Comparison of ENCODE assay signal across 12 cellular contexts in the genomic region with DNA sequence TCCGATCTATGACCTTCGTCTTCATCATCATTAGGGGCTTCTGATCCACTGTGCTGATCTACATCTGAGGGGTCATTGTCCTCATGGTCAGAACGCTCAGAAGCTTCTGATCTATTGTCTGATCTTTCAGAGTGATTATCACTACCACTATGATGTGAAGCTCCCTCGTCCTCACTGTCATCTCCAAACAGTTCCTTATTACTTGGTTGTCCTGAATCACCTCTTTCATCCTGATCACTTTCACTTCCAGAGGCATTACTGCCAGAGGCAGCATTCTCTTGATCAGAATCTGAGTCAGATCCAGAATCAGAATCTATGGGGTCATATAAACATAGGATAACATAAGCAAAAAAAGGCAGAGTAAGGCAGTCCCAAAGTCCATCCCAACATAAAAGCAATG. TPM values are rescaled to one million over a fixed set of nuclear protein-coding genes. Genes with fewer than 3 reads are reported as not detected.
DNase-seq lines count a peak whose midpoint lies in the region; ATAC-seq and TF ChIP-seq lines count a peak whose summit lies in the region.
"Had no signal": no experiment of that assay in that cellular context is flagged by ENCODE, and none has a peak within 500 bp of the region (broad histone marks: within the 10 kb centered on the region; RNA-seq: fewer than 3 reads in every experiment).

No MANE protein-coding gene starts in this region.

- peaks cover 28% of the 10 kb centered on the region for H3K4me1 Mint-ChIP-seq in T-helper 2 cell treated with Interferon-gamma antibody and Interleukin-4, amounts not matched to agents 5 μg/mL and 100 μg/mL, for 36 hours (ENCODE audit: low read depth)
- H3K4me1 Mint-ChIP-seq in activated naive CD4-positive, alpha-beta T cell treated with anti-CD3 and anti-CD28 coated beads, Interleukin-2, amount 50 U/mL, for 24 hours, result peaks cover 32% of the 10 kb centered on the region
- H3K4me1 Mint-ChIP-seq in activated T-helper 17 cell treated with anti-CD3 and anti-CD28 coated beads, Interleukin-2, amount 50 U/mL, for 72 hours, result peaks cover 23% of the 10 kb centered on the region
- H3K4me1 Mint-ChIP-seq in neural crest cell, result peaks cover 14% of the 10 kb centered on the region
- H3K4me1 Mint-ChIP-seq in CD14-positive monocyte, result peaks cover 17% of the 10 kb centered on the region

- H3K4me1 ChIP-seq in HAP-1, result peaks cover 7% of the 10 kb centered on the region; the same call in 1 of the 2 replicates

- TF ChIP-seq CTCF in neural crest cell (conservative IDR thresholded peaks at IDR 0.05) (no peak), CD14-positive monocyte (IDR thresholded peaks at IDR 0.05) (no peak)

- DNase-seq in T-helper 2 cell treated with Interferon-gamma antibody and Interleukin-4, amounts not matched to agents 5 μg/mL and 100 μg/mL, for 36 hours (ENCODE audit: low spot score), result no peak
- DNase-seq in T-helper 2 cell (no peak), neural crest cell (ENCODE audit: low read depth, low spot score) (no peak), HAP-1 (ENCODE audit: low spot score in 2 of 2) (no peak), CD14-positive monocyte (ENCODE audit: low spot score) (no peak)
- DNase-seq in activated naive CD4-positive, alpha-beta T cell (lab: John Stamatoyannopoulos, UW), result no peak
- DNase-seq: Caco-2; CD8-positive, alpha-beta memory T cell; DND-41; GF-D8 had no signal

- in situ Hi-C loops in HAP-1 (cut with MboI; ENCODE audit: low sequenced_read_pairs), result no loop called here

- peaks cover 15% of the 10 kb centered on the region for H3K36me3 ChIP-seq in HAP-1 (replicated peaks)

- H3K4me3 Mint-ChIP-seq in T-helper 2 cell treated with Interferon-gamma antibody and Interleukin-4, amounts not matched to agents 5 μg/mL and 100 μg/mL, for 36 hours, result no peak overlapping the region
- H3K4me3 Mint-ChIP-seq in activated naive CD4-positive, alpha-beta T cell treated with anti-CD3 and anti-CD28 coated beads, Interleukin-2, amount 50 U/mL, for 24 hours, result peak overlapping the region; percentile 24
- no peak overlapping the region for H3K4me3 Mint-ChIP-seq in activated T-helper 17 cell treated with anti-CD3 and anti-CD28 coated beads, Interleukin-2, amount 50 U/mL, for 72 hours
- H3K4me3 Mint-ChIP-seq in neural crest cell (peak overlapping the region; percentile 9), CD14-positive monocyte (no peak overlapping the region)

- peak overlapping the region; percentile 50 for H3K27ac Mint-ChIP-seq in T-helper 2 cell treated with Interferon-gamma antibody and Interleukin-4, amounts not matched to agents 5 μg/mL and 100 μg/mL, for 36 hours
- H3K27ac Mint-ChIP-seq in activated naive CD4-positive, alpha-beta T cell treated with anti-CD3 and anti-CD28 coated beads, Interleukin-2, amount 50 U/mL, for 24 hours, result no peak overlapping the region
- H3K27ac Mint-ChIP-seq in activated T-helper 17 cell treated with anti-CD3 and anti-CD28 coated beads, Interleukin-2, amount 50 U/mL, for 72 hours, result peak overlapping the region; percentile 11
- no peak overlapping the region for H3K27ac Mint-ChIP-seq in neural crest cell (ENCODE audit: unreplicated experiment)
- H3K27ac Mint-ChIP-seq in CD14-positive monocyte, result peak overlapping the region in 1 of 7 donors; percentile 4

- no peaks in the 10 kb centered on the region; the same call in 1 of the 2 replicates for H3K9me3 ChIP-seq in HAP-1
- H3K9me3 ChIP-seq: Caco-2 had no signal

- peaks cover 59% of the 10 kb centered on the region for H3K36me3 Mint-ChIP-seq in T-helper 2 cell treated with Interferon-gamma antibody and Interleukin-4, amounts not matched to agents 5 μg/mL and 100 μg/mL, for 36 hours (ENCODE audit: low read depth)
- peaks cover 17% of the 10 kb centered on the region for H3K36me3 Mint-ChIP-seq in activated naive CD4-positive, alpha-beta T cell treated with anti-CD3 and anti-CD28 coated beads, Interleukin-2, amount 50 U/mL, for 24 hours
- peaks cover 68% of the 10 kb centered on the region for H3K36me3 Mint-ChIP-seq in activated T-helper 17 cell treated with anti-CD3 and anti-CD28 coated beads, Interleukin-2, amount 50 U/mL, for 72 hours (ENCODE audit: low read depth)
- H3K36me3 Mint-ChIP-seq in neural crest cell (ENCODE audit: low read depth) (peaks cover 36% of the 10 kb centered on the region), CD14-positive monocyte (peaks cover 38 to 63% of the 10 kb centered on the region in 2 donors)

- H3K27me3 Mint-ChIP-seq in T-helper 2 cell treated with Interferon-gamma antibody and Interleukin-4, amounts not matched to agents 5 μg/mL and 100 μg/mL, for 36 hours (ENCODE audit: low read depth), result no peaks in the 10 kb centered on the region
- no peaks in the 10 kb centered on the region for H3K27me3 Mint-ChIP-seq in activated naive CD4-positive, alpha-beta T cell treated with anti-CD3 and anti-CD28 coated beads, Interleukin-2, amount 50 U/mL, for 24 hours
- no peaks in the 10 kb centered on the region for H3K27me3 Mint-ChIP-seq in activated T-helper 17 cell treated with anti-CD3 and anti-CD28 coated beads, Interleukin-2, amount 50 U/mL, for 72 hours
- no peaks in the 10 kb centered on the region for H3K27me3 Mint-ChIP-seq in neural crest cell (ENCODE audit: low read depth)
- H3K27me3 Mint-ChIP-seq in CD14-positive monocyte (ENCODE audit: low read depth in 3 of 3), result no peaks in the 10 kb centered on the region
- H3K27me3 Mint-ChIP-seq: CD8-positive, alpha-beta memory T cell had no signal

- H3K4me3 ChIP-seq in HAP-1, result no peak overlapping the region

- peak; percentile 70 for ATAC-seq in activated T-helper 17 cell treated with anti-CD3 and anti-CD28 coated beads, Interleukin-2, amount 50 U/mL, for 72 hours (replicated peaks)

- no peaks in the 10 kb centered on the region for H3K27me3 ChIP-seq in HAP-1 (ENCODE audit: low read depth)

- intact Hi-C loops in CD14-positive monocyte (cut with micrococcal nuclease), result no loop called here

- H3K9me3 Mint-ChIP-seq in T-helper 2 cell treated with Interferon-gamma antibody and Interleukin-4, amounts not matched to agents 5 μg/mL and 100 μg/mL, for 36 hours, result peaks cover 14% of the 10 kb centered on the region
- no peaks in the 10 kb centered on the region for H3K9me3 Mint-ChIP-seq in activated naive CD4-positive, alpha-beta T cell treated with anti-CD3 and anti-CD28 coated beads, Interleukin-2, amount 50 U/mL, for 24 hours
- peaks cover 4% of the 10 kb centered on the region for H3K9me3 Mint-ChIP-seq in activated T-helper 17 cell treated with anti-CD3 and anti-CD28 coated beads, Interleukin-2, amount 50 U/mL, for 72 hours
- H3K9me3 Mint-ChIP-seq in neural crest cell, result peaks cover 4% of the 10 kb centered on the region
- H3K9me3 Mint-ChIP-seq in CD14-positive monocyte, result peaks cover 10 to 23% (median 15%) of the 10 kb centered on the region in 7 donors

RNA-seq across cellular contexts. Expression of gene LEO1, which starts 5.4 kb away (rescaled TPM):
- total RNA-seq in activated T-helper 17 cell treated with anti-CD3 and anti-CD28 coated beads, Interleukin-2, amount 50 U/mL, for 72 hours, result 10 to 100 TPM; 22.7 to 31.7 TPM
- 32.7 and 34.1 TPM in 2 replicates for total RNA-seq in neural crest cell
- 1 to 10 TPM; 4.7 to 9.3 TPM for polyA plus RNA-seq in CD14-positive monocyte

RNA-seq across cellular contexts. Expression of gene MAPK6, which starts 52.8 kb away (rescaled TPM):
- total RNA-seq in activated T-helper 17 cell treated with anti-CD3 and anti-CD28 coated beads, Interleukin-2, amount 50 U/mL, for 72 hours, result 10 to 100 TPM; 36.5 to 62.3 TPM
- total RNA-seq in neural crest cell, result 77.8 and 82.1 TPM in 2 replicates
- 10 to 100 TPM in 1 of 2 donors, 1 to 10 TPM in 1; 8.6 to 10.2 TPM for polyA plus RNA-seq in CD14-positive monocyte

Comparison
In these comparisons a context has a peak if more than half of its experiments do, and no peak if none do; other contexts are left out.
1. H3K27ac Mint-ChIP-seq: peak in T-helper 2 cell treated with Interferon-gamma antibody and Interleukin-4, amounts not matched to agents 5 μg/mL and 100 μg/mL, for 36 hours (single experiment) and activated T-helper 17 cell treated with anti-CD3 and anti-CD28 coated beads, Interleukin-2, amount 50 U/mL, for 72 hours (single experiment); none in activated naive CD4-positive, alpha-beta T cell treated with anti-CD3 and anti-CD28 coated beads, Interleukin-2, amount 50 U/mL, for 24 hours (single experiment) and neural crest cell (single experiment).
2. H3K4me3 Mint-ChIP-seq: peak in activated naive CD4-positive, alpha-beta T cell treated with anti-CD3 and anti-CD28 coated beads, Interleukin-2, amount 50 U/mL, for 24 hours (single experiment) and neural crest cell (single experiment); none in T-helper 2 cell treated with Interferon-gamma antibody and Interleukin-4, amounts not matched to agents 5 μg/mL and 100 μg/mL, for 36 hours (single experiment), activated T-helper 17 cell treated with anti-CD3 and anti-CD28 coated beads, Interleukin-2, amount 50 U/mL, for 72 hours (single experiment) and CD14-positive monocyte (0 of 2).